In the genomic region with DNA sequence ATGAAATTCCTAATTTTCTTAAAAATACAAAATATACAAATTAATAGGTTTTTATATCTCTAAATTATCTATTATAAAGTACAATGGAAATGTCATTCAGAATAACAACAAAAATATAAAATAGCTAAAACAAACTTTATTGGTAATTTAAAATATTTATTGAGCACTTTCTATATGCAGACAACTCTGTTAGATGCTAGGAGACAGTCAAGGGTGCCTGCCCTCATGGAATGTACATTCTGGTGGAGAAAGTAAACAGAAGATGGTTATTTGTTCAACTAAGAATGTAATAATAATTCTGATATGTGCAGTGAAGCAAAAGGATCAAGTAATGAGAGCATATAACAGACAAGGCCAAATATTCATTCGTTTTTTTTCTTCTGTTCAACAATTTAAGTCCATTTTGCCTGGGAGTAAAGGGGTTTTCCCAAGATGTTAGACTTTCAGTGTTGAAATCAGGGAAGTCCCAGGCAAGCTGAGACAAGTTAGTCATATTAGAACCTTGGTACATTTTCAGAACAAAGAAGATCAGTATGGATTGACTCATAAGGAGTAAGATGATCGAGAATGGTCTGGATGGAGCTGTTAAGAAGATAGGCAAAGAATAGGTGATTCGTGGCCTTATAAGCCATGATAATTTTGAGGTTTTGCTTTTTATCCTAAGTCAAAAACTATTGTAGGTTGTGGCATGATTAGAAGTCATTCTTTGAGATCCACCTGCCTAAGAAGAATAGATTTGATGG, we compare ENCODE assay signal across 9 cellular contexts.
A peak's percentile ranks its signal among the peaks of the same experiment; 100 is the strongest.
DNase-seq lines count a peak whose midpoint lies in the region; ATAC-seq and TF ChIP-seq lines count a peak whose summit lies in the region.
"Had no signal": no experiment of that assay in that cellular context is flagged by ENCODE, and none has a peak within 500 bp of the region (broad histone marks: within the 10 kb centered on the region; RNA-seq: fewer than 3 reads in every experiment).

No MANE protein-coding gene starts in this region.

- H3K36me3 ChIP-seq in adipocyte (ENCODE audit: control insufficient read depth, insufficient read depth, low read length, severe bottlenecking) = no peaks in the 10 kb centered on the region
- H3K36me3 ChIP-seq in neuronal stem cell (replicated peaks in 1 of 2; ENCODE audit: control insufficient read depth in 2 of 2, insufficient read depth in 2 of 2, low read length in 2 of 2) = no peaks in the 10 kb centered on the region
- H3K36me3 ChIP-seq in neural progenitor cell = no peaks in the 10 kb centered on the region

- H3K14ac ChIP-seq in neuronal stem cell (ENCODE audit: low read length) = no peak overlapping the region

- no peak overlapping the region for H3K4me3 Mint-ChIP-seq in neural progenitor cell

- H4K8ac ChIP-seq in neuronal stem cell (ENCODE audit: low read depth, low read length) = no peak overlapping the region

- ATAC-seq in GM19023 (IDR thresholded peaks at IDR 0.05; ENCODE audit: unreplicated experiment) (peak; percentile 97), HG02981 (IDR thresholded peaks at IDR 0.05; ENCODE audit: unreplicated experiment) (peak; percentile 99), left ventricle myocardium superior (no peak)

- H3K4me2 ChIP-seq in neuronal stem cell (ENCODE audit: insufficient read depth, low read length, poor library complexity, severe bottlenecking) (no peak overlapping the region), neural progenitor cell (no peak overlapping the region)

- no CpG with 5 or more reads among the region's 3 CpGs for WGBS in neuronal stem cell (ENCODE audit: extremely low coverage in 2 of 2, insufficient read length in 2 of 2, insufficient replicate concordance in 1 of 2), 2 donors

- H2BK12ac ChIP-seq in neuronal stem cell (ENCODE audit: low read length) = no peak overlapping the region

- H2AFZ ChIP-seq in neuronal stem cell (ENCODE audit: low read length) (no peak overlapping the region), neural progenitor cell (replicated peaks) (no peak overlapping the region)

- H3K9ac ChIP-seq in adipocyte (ENCODE audit: low read length) (no peak overlapping the region), neuronal stem cell (ENCODE audit: low read depth, low read length, poor library complexity) (no peak overlapping the region), neural progenitor cell (no peak overlapping the region)

- no peak overlapping the region for H3K4me3 ChIP-seq in AG10803 (ENCODE audit: low read length)
- H3K4me3 ChIP-seq in adipocyte (ENCODE audit: low read length) = no peak overlapping the region
- no peak overlapping the region for H3K4me3 ChIP-seq in neuronal stem cell (ENCODE audit: low read length in 2 of 2)
- H3K4me3 ChIP-seq in neural progenitor cell = no peak overlapping the region

- H3K79me1 ChIP-seq in neuronal stem cell (ENCODE audit: low read depth, low read length) = no peaks in the 10 kb centered on the region

- H3K27ac ChIP-seq in neuronal stem cell (replicated peaks; ENCODE audit: low read length) (no peak overlapping the region), neural progenitor cell (no peak overlapping the region)

- no peak overlapping the region for H4K91ac ChIP-seq in neuronal stem cell (ENCODE audit: low read depth, low read length, poor library complexity)

- no peak overlapping the region for H2BK15ac ChIP-seq in neuronal stem cell (ENCODE audit: low read length)

- H2BK120ac ChIP-seq in neuronal stem cell (ENCODE audit: low read depth, low read length) = no peak overlapping the region

- no peaks in the 10 kb centered on the region for H3K27me3 Mint-ChIP-seq in neural progenitor cell (ENCODE audit: insufficient read depth, low read depth)

- DNase-seq in AG10803 (ENCODE audit: low read depth) = peak; percentile 60
- peak; percentile 74 for DNase-seq in adipocyte (ENCODE audit: low read depth)
- DNase-seq in left ventricle myocardium superior = no peak
- no peak for DNase-seq in neuronal stem cell (ENCODE audit: low spot score)
- DNase-seq in neural progenitor cell (ENCODE audit: low spot score) = no peak
- DNase-seq in NCI-H748 treated with DMSO at 0.1 percent for 48 hours (lab: John Stamatoyannopoulos, UW) = no peak
- DNase-seq: anterior cingulate cortex had no signal

- no peaks in the 10 kb centered on the region for H3F3A ChIP-seq in neural progenitor cell (ENCODE audit: low read depth)

- intact Hi-C loops in left ventricle myocardium superior (cut with micrococcal nuclease) = no loop called here

- peaks cover 3% of the 10 kb centered on the region for H3K4me1 ChIP-seq in adipocyte (ENCODE audit: control insufficient read depth, insufficient read depth, low read length)
- no peaks in the 10 kb centered on the region for H3K4me1 ChIP-seq in neuronal stem cell (ENCODE audit: control insufficient read depth in 2 of 2, insufficient read depth in 1 of 2, low read depth in 1 of 2, low read length in 2 of 2)
- no peaks in the 10 kb centered on the region for H3K4me1 ChIP-seq in neural progenitor cell

- H3K27me3 ChIP-seq in adipocyte (replicated peaks; ENCODE audit: control insufficient read depth, insufficient read depth, low read length) = no peaks in the 10 kb centered on the region
- no peaks in the 10 kb centered on the region for H3K27me3 ChIP-seq in neuronal stem cell (ENCODE audit: control insufficient read depth in 3 of 3, insufficient read depth in 3 of 3, low read depth in 1 of 3, low read length in 3 of 3)
- H3K27me3 ChIP-seq in neural progenitor cell = no peaks in the 10 kb centered on the region

- no peak overlapping the region for H2BK5ac ChIP-seq in neuronal stem cell (ENCODE audit: low read length)

- no peaks in the 10 kb centered on the region for H3K4me1 Mint-ChIP-seq in neural progenitor cell

- no peaks in the 10 kb centered on the region for H3K9me3 Mint-ChIP-seq in neural progenitor cell

- no peak overlapping the region for H3K4ac ChIP-seq in neuronal stem cell (ENCODE audit: low read length)

- H3K36me3 Mint-ChIP-seq in neural progenitor cell = no peaks in the 10 kb centered on the region

- H3K27ac Mint-ChIP-seq in neural progenitor cell = no peak overlapping the region

- H2AK5ac ChIP-seq in neuronal stem cell (ENCODE audit: low read depth, low read length) = no peak overlapping the region

- H4K20me1 ChIP-seq in neural progenitor cell (ENCODE audit: low read depth) = no peaks in the 10 kb centered on the region

- H3K18ac ChIP-seq in neuronal stem cell (ENCODE audit: low read length) = no peak overlapping the region

- TF ChIP-seq CTCF in AG10803 (conservative IDR thresholded peaks at IDR 0.05; ENCODE audit: low read length) (no peak), neural progenitor cell (IDR thresholded peaks at IDR 0.05) (no peak)

- no peaks in the 10 kb centered on the region for H3K79me2 ChIP-seq in neural progenitor cell (ENCODE audit: low read depth)

- no peak overlapping the region for H3K23ac ChIP-seq in neuronal stem cell (ENCODE audit: low read depth, low read length, poor library complexity)

- H3K9me3 ChIP-seq in adipocyte (ENCODE audit: control insufficient read depth, low read length) (no peaks in the 10 kb centered on the region), neuronal stem cell (replicated peaks in 1 of 2; ENCODE audit: control insufficient read depth in 2 of 2, insufficient read depth in 1 of 2, low read depth in 1 of 2, low read length in 2 of 2) (no peaks in the 10 kb centered on the region), neural progenitor cell (ENCODE audit: low read depth) (no peaks in the 10 kb centered on the region)

Comparison
In these comparisons a context has a peak if more than half of its experiments do, and no peak if none do; other contexts are left out.
1. DNase-seq: peak in AG10803 (single experiment) and adipocyte (single experiment); none in left ventricle myocardium superior (single experiment), neuronal stem cell (single experiment), neural progenitor cell (single experiment) and NCI-H748 treated with DMSO at 0.1 percent for 48 hours (single experiment).